In genomic region chr2:52844701-52845423, GRCh38 we compare ENCODE assay signal across 1 cellular context.
TF ChIP-seq lines count a peak whose summit lies in the region.

No MANE protein-coding gene starts in this region.

TF ChIP-seq in IMR-90, 13 proteins besides CTCF, POLR2A, EP300 and RAD21 (continued from another document):
- TF ChIP-seq SMC3 (IDR thresholded peaks at IDR 0.05; ENCODE audit: low read depth, low read length) (no peak), MAZ (IDR thresholded peaks at IDR 0.05; ENCODE audit: borderline replicate concordance, low read depth, low read length) (no peak), NFE2L2 (IDR thresholded peaks at IDR 0.05; ENCODE audit: low read depth, low read length) (no peak)
